Comparison of ENCODE assay signal across 9 cellular contexts in the genomic region with DNA sequence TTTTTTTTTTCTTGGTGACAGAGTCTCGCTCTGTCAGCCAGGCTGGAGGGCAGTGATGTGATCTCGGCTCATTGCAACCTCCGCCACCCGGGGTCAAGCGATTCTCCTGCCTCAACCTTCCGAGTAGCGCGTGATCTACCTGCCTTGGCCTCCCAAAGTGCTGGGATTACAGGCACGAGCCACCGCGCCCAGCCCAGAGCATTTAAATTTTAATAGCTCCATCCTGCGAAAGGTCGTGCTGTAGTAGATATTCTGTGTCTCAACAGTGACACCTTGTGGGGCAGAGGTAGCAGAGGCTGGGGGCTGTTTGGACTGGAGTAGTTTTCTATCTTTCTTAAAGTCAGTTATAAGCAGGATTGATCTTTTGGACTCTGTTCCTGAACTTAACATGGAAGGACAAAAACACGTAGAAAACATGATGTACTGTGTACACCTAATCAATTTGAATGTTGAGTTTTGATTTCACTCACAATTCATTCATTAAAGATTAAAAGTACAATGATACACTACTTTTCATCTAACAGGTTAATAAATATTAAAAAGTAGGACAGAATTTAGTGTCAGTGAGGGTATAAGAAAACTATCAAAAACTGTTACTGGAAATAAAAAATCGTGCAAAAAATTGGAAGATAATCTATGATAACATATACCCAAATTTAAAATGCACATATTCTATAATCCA. TPM values are rescaled to one million over a fixed set of nuclear protein-coding genes. Genes with fewer than 3 reads are reported as not detected.
DNase-seq lines count a peak whose midpoint lies in the region; ATAC-seq, FAIRE-seq and TF ChIP-seq lines count a peak whose summit lies in the region.
"Had no signal": no experiment of that assay in that cellular context is flagged by ENCODE, and none has a peak within 500 bp of the region (broad histone marks: within the 10 kb centered on the region; RNA-seq: fewer than 3 reads in every experiment).

No MANE protein-coding gene starts in this region.

- POLR2A ChIA-PET in PC-9 (lab: Charles Lee; ENCODE audit: unreplicated experiment), result interaction anchor here (0.6 kb wide), 1 partner anchor 226 kb away, joined by 10 read pairs; no protein-coding TSS in a partner anchor

- no peak overlapping the region for H2AFZ ChIP-seq in PC-9

- H3K9me2 ChIP-seq in PC-9 (ENCODE audit: insufficient read depth), result no peaks in the 10 kb centered on the region

- no peaks in the 10 kb centered on the region for H3K36me3 Mint-ChIP-seq in nephron (ENCODE audit: low read depth)

- FAIRE-seq in HTR-8/SVneo (lab: Jason Lieb, UNC), result peak; percentile 13
- FAIRE-seq: frontal cortex had no signal

- no TSS peak for BruUV-seq in PC-9 (replicated peaks; lab: Mats Ljungman, UMichigan)

- H4K20me1 ChIP-seq in PC-9 (ENCODE audit: insufficient read depth), result no peaks in the 10 kb centered on the region

- no peaks in the 10 kb centered on the region for H3K36me3 ChIP-seq in PC-9 (ENCODE audit: low read depth)

- no peak overlapping the region for H3K27ac Mint-ChIP-seq in nephron

- H3K4me3 ChIP-seq in PC-9 (no peak overlapping the region), fibroblast of mammary gland (ENCODE audit: control insufficient read depth, low read depth, low read length) (peak overlapping the region; percentile 37)

- peak overlapping the region; percentile 56 to 68 (median 66) for H3K4me3 Mint-ChIP-seq in nephron

- CTCF ChIA-PET in PC-9 (lab: Charles Lee), result interaction anchor here (0.5 to 1.6 kb wide), 8 partner anchors 9 to 841 kb away, joined by 3 to 6 read pairs (median 5); partner anchors contain the start of gene UBP1

- ATAC-seq in GM21360 (IDR thresholded peaks at IDR 0.05; ENCODE audit: unreplicated experiment), result peak; percentile 73

- H3K27me3 ChIP-seq in PC-9 (ENCODE audit: insufficient read depth, low read depth), result no peaks in the 10 kb centered on the region

- H3K27me3 Mint-ChIP-seq in nephron (ENCODE audit: low read depth), result peaks cover 15% of the 10 kb centered on the region

- TF ChIP-seq CTCF in PC-9 (conservative IDR thresholded peaks at IDR 0.05) (peak; percentile 69), fibroblast of mammary gland (conservative IDR thresholded peaks at IDR 0.05; ENCODE audit: control insufficient read depth, insufficient read depth, low read depth, low read length) (peak; percentile 88), nephron (IDR thresholded peaks at IDR 0.05; ENCODE audit: unreplicated experiment in 3 of 3) (peak; percentile 73 to 84 (median 83))

- H3K4me1 Mint-ChIP-seq in nephron, result no peaks in the 10 kb centered on the region

- no peaks in the 10 kb centered on the region for H3K9me3 ChIP-seq in PC-9 (ENCODE audit: insufficient read depth, low read depth)

- H3K4me2 ChIP-seq in PC-9, result peak overlapping the region; percentile 68

- no peaks in the 10 kb centered on the region for H3K79me2 ChIP-seq in PC-9 (ENCODE audit: low read depth)

- peaks cover 4% of the 10 kb centered on the region; the same call in 1 of the 2 replicates for H3K4me1 ChIP-seq in PC-9 (replicated peaks; ENCODE audit: insufficient read depth)

- no peak overlapping the region for H3K27ac ChIP-seq in PC-9
- no peak overlapping the region for H3K27ac ChIP-seq in substantia nigra (ENCODE audit: low read depth, low read length, poor library complexity, severe bottlenecking)

- DNase-seq in D341Med (ENCODE audit: low spot score) (peak; percentile 78), HTR-8/SVneo (ENCODE audit: insufficient read length, low spot score) (peak; percentile 67), PC-9 (peak in 1 of 2 experiments; percentile 31), activated T-helper 1 cell treated with Interleukin-2 at 50 U/mL for 16 hours (ENCODE audit: low read depth) (peak; percentile 32), fibroblast of mammary gland (ENCODE audit: low read depth) (peak; percentile 72), substantia nigra (lab: John Stamatoyannopoulos, UW) (peak in 38 of 49 donors; percentile 1 to 67 (median 18))

- H3K9me3 Mint-ChIP-seq in nephron, result no peaks in the 10 kb centered on the region

- no peaks in the 10 kb centered on the region for H3F3A ChIP-seq in PC-9 (ENCODE audit: insufficient read depth, low read depth)

- intact Hi-C loops in PC-9 (cut with micrococcal nuclease; ENCODE audit: unreplicated experiment), result loop anchor here (1.0 to 10.0 kb wide), 4 partner anchors 151 to 840 kb away; no protein-coding TSS in a partner anchor

RNA-seq across cellular contexts. Expression of gene PDCD6IP, which starts 11.0 kb away (rescaled TPM):
- 203 and 209 TPM in 2 replicates for total RNA-seq in PC-9 (2021)
